ENCODE assay signal across 6 cellular contexts in the genomic region with DNA sequence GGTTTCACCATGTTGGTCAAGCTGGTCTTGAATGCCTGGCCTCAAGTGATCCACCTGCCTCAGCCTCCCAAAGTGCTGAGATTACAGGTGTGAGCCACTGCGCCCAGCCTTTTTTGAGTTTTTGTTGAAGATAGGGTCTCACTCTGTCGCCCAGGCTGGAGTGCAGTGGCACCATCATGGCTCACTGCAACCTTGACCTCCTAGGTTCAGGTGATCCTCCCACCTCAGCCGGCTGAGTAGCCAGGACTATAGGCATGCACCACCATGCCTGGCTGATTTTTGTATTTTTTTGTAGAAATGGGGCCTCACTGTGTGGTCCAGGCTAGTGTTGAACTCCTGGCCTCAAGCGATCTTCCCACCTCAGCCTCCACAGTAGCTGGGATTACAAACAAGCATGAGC. TPM values are rescaled to one million over a fixed set of nuclear protein-coding genes. Genes with fewer than 3 reads are reported as not detected.
A peak's percentile ranks its signal among the peaks of the same experiment; 100 is the strongest.
DNase-seq lines count a peak whose midpoint lies in the region; ATAC-seq, FAIRE-seq and TF ChIP-seq lines count a peak whose summit lies in the region.
"Not testable (repeated sequence)": the region's sequence is repeated elsewhere in the genome, so short reads cannot be mapped to it uniquely, and the experiment has no call there.

No MANE protein-coding gene starts in this region.

- TF ChIP-seq CTCF in A549 (IDR thresholded peaks at IDR 0.05); PC-3 (conservative IDR thresholded peaks at IDR 0.05; ENCODE audit: low read depth, low read length); RWPE1 (conservative IDR thresholded peaks at IDR 0.05; ENCODE audit: low read depth); VCaP (conservative IDR thresholded peaks at IDR 0.05); HepG2 (CRISPR knock-in tag; IDR thresholded peaks at IDR 0.05): not testable (repeated sequence)

- not testable (repeated sequence) for H4K20me1 ChIP-seq in PC-3 (ENCODE audit: low read length); HepG2 (ENCODE audit: insufficient read depth, low read length)

- peaks cover 54% of the 10 kb centered on the region for H3K4me1 Mint-ChIP-seq in dendritic cell treated with granulocyte-macrophage colony-stimulating factor and Interleukin-4, amounts not matched to agents 40 ng/mL and 50 ng/mL, for 4 days (ENCODE audit: low read depth)

- not testable (repeated sequence) for H3K27me3 ChIP-seq in PC-3 (ENCODE audit: low read length); HepG2 (ENCODE audit: control insufficient read depth in 1 of 2, insufficient read depth in 2 of 2, low read length in 2 of 2)

- H3K27ac Mint-ChIP-seq in dendritic cell treated with granulocyte-macrophage colony-stimulating factor and Interleukin-4, amounts not matched to agents 40 ng/mL and 50 ng/mL, for 4 days: peak overlapping the region; percentile 92

- not testable (repeated sequence) for H3K4me3 ChIP-seq in A549; PC-3 (ENCODE audit: low read length); HepG2 (replicated peaks in 1 of 3; ENCODE audit: insufficient read depth in 1 of 3, low read depth in 2 of 3, low read length in 3 of 3)

- not testable (repeated sequence) for ATAC-seq in A549, PC-3, HepG2

- not testable (repeated sequence) for H3K9me3 ChIP-seq in A549; PC-3 (ENCODE audit: low read length); HepG2 (ENCODE audit: low read length)

- 96% methylated on average over 4 of the region's 4 CpGs for WGBS in A549 (ENCODE audit: missing lambda C conversion rate)
- WGBS in HepG2 (ENCODE audit: low lambda C conversion rate): 92% methylated on average over 4 of the region's 4 CpGs

- H3K36me3 Mint-ChIP-seq in dendritic cell treated with granulocyte-macrophage colony-stimulating factor and Interleukin-4, amounts not matched to agents 40 ng/mL and 50 ng/mL, for 4 days (ENCODE audit: low read depth): not testable (repeated sequence)

- H3K27ac ChIP-seq in A549: peak overlapping the region; percentile 87
- H3K27ac ChIP-seq in PC-3 (ENCODE audit: low read length): peak overlapping the region; percentile 88
- H3K27ac ChIP-seq in RWPE1: peak overlapping the region; percentile 94
- H3K27ac ChIP-seq in VCaP: peak overlapping the region; percentile 71; the same call in 1 of the 2 replicates
- not testable (repeated sequence) for H3K27ac ChIP-seq in HepG2 (ENCODE audit: extremely low read length, insufficient read depth, low read length)

- not testable (repeated sequence) for H3F3A ChIP-seq in PC-3 (ENCODE audit: low read length, unreplicated experiment)

- POLR2A ChIA-PET in A549 (lab: Yijun Ruan, JAX): interaction anchor here (1.5 kb wide), 1 partner anchor 55 kb away, joined by 9 read pairs; a partner anchor contains a TSS
- POLR2A ChIA-PET in PC-3 (lab: Charles Lee; ENCODE audit: unreplicated experiment): not testable (repeated sequence)
- POLR2A ChIA-PET in RWPE1 (lab: Yijun Ruan, JAX; ENCODE audit: low non-redundant PET): interaction anchor here (0.6 kb wide), 1 partner anchor 94 kb away, joined by 5 read pairs; no protein-coding TSS in a partner anchor
- POLR2A ChIA-PET in HepG2 (lab: Yijun Ruan, JAX): interaction anchor here (1.5 kb wide), 1 partner anchor 9 kb away, joined by 3 read pairs; no protein-coding TSS in a partner anchor

- H3K79me2 ChIP-seq in PC-3 (ENCODE audit: low read length); HepG2 (ENCODE audit: insufficient read depth, low read length): not testable (repeated sequence)

- not testable (repeated sequence) for TF ChIP-seq POLR2A in A549 (IDR thresholded peaks at IDR 0.05; ENCODE audit: low read length); HepG2 (IDR thresholded peaks at IDR 0.05; ENCODE audit: insufficient read depth in 1 of 2, low read depth in 2 of 2, low read length in 2 of 2)

- H3K4me3 Mint-ChIP-seq in dendritic cell treated with granulocyte-macrophage colony-stimulating factor and Interleukin-4, amounts not matched to agents 40 ng/mL and 50 ng/mL, for 4 days: not testable (repeated sequence)

- in situ Hi-C loops in HepG2 (cut with HindIII; ENCODE audit: extremely low pct_ligation_motif_present, low pct_unique_long_range_greater_than_20kb): not testable (repeated sequence)

- H2AFZ ChIP-seq in PC-3 (ENCODE audit: low read length); HepG2 (ENCODE audit: low read length): not testable (repeated sequence)

- H3K9me2 ChIP-seq in PC-3 (replicated peaks; ENCODE audit: low read length): not testable (repeated sequence)

- not testable (repeated sequence) for TF ChIP-seq EP300 in A549 (IDR thresholded peaks at IDR 0.05); HepG2 (IDR thresholded peaks at IDR 0.05; ENCODE audit: low read depth in 2 of 2, low read length in 2 of 2); HepG2 (CRISPR knock-in tag; IDR thresholded peaks at IDR 0.05; ENCODE audit: borderline replicate concordance)

- H3K27me3 Mint-ChIP-seq in dendritic cell treated with granulocyte-macrophage colony-stimulating factor and Interleukin-4, amounts not matched to agents 40 ng/mL and 50 ng/mL, for 4 days: not testable (repeated sequence)

- not testable (repeated sequence) for H3K9me3 Mint-ChIP-seq in dendritic cell treated with granulocyte-macrophage colony-stimulating factor and Interleukin-4, amounts not matched to agents 40 ng/mL and 50 ng/mL, for 4 days

- not testable (repeated sequence) for FAIRE-seq in A549 (lab: Jason Lieb, UNC); HepG2 (lab: Jason Lieb, UNC)

- CTCF ChIA-PET in A549 (lab: Yijun Ruan, JAX): interaction anchor here (1.0 to 4.0 kb wide), 4 partner anchors 14 to 29 kb away, joined by 4 to 21 read pairs (median 10); no protein-coding TSS in a partner anchor
- CTCF ChIA-PET in PC-3 (lab: Charles Lee); RWPE1 (lab: Yijun Ruan, JAX); HepG2 (lab: Yijun Ruan, JAX; ENCODE audit: low intra/inter-chr PET ratio, low total read pairs): not testable (repeated sequence)

- intact Hi-C loops in PC-3 (cut with micrococcal nuclease); dendritic cell treated with granulocyte-macrophage colony-stimulating factor and Interleukin-4, amounts not matched to agents 40 ng/mL and 50 ng/mL, for 4 days (cut with micrococcal nuclease); HepG2 (cut with micrococcal nuclease; ENCODE audit: unreplicated experiment): not testable (repeated sequence)

- not testable (repeated sequence) for TF ChIP-seq RAD21 in A549 (conservative IDR thresholded peaks at IDR 0.05 in 1 of 2, IDR thresholded peaks at IDR 0.05 in 1 of 2); HepG2 (CRISPR knock-in tag; IDR thresholded peaks at IDR 0.05)

- H3K9ac ChIP-seq in PC-3 (ENCODE audit: low read length); HepG2 (ENCODE audit: insufficient read depth, low read depth, low read length): not testable (repeated sequence)

- H3K4me2 ChIP-seq in A549; PC-3 (ENCODE audit: low read length); HepG2 (ENCODE audit: low read depth, low read length): not testable (repeated sequence)

- not testable (repeated sequence) for BruUV-seq in PC-3 (replicated peaks; lab: Mats Ljungman, UMichigan); HepG2 (replicated peaks; lab: Mats Ljungman, UMichigan)

- H3K4me1 ChIP-seq in A549 (peaks cover 39% of the 10 kb centered on the region), PC-3 (ENCODE audit: insufficient read depth, low read length) (peaks cover 20% of the 10 kb centered on the region), HepG2 (ENCODE audit: insufficient read depth, low read length) (peaks cover 48% of the 10 kb centered on the region)

- DNase-seq in A549 (ENCODE audit: low read depth in 1 of 2, low spot score in 1 of 2); PC-3; RWPE1 (ENCODE audit: low spot score); HepG2 (ENCODE audit: low spot score): not testable (repeated sequence)

- H3K36me3 ChIP-seq in PC-3 (ENCODE audit: low read depth, low read length); HepG2 (replicated peaks in 1 of 2; ENCODE audit: control insufficient read depth in 1 of 2, insufficient read depth in 2 of 2, low read length in 2 of 2): not testable (repeated sequence)

RNA-seq across cellular contexts. Expression of a gene that starts 40.9 kb away (rescaled TPM):
- polyA plus RNA-seq in A549 (2011; rRNA removed): 276 and 284 TPM in 2 replicates
- polyA plus RNA-seq in A549 (2012; cell fraction: cytosol; rRNA removed): 99.5 and 123 TPM in 2 replicates
- polyA plus RNA-seq in A549 (2012; cell fraction: nucleus; rRNA removed): 27.3 and 47.4 TPM in 2 replicates
- polyA plus RNA-seq in A549 (2017; fragmentation: RNase III; extraction: RNeasy Plus Mini Kit Qiagen cat#74134 plus additional on column Dnase treatment): 99.9 to 106 TPM (median 105 TPM) in 3 replicates
- 67.7 and 90.9 TPM in 2 replicates for polyA minus RNA-seq in A549 (2011; rRNA and poly(A)+ RNA removed)
- total RNA-seq in PC-3 (2014; rRNA removed): 108 and 153 TPM in 2 replicates
- total RNA-seq in HepG2 (2016; rRNA removed; fragmentation: Illumina TruSeq; extraction: Trizol): 158 and 192 TPM in 2 replicates
- total RNA-seq in HepG2 (2016; cell fraction: cytosol; rRNA removed; fragmentation: Illumina TruSeq; extraction: Trizol; ENCODE audit: low read depth): 122 and 175 TPM in 2 replicates
- total RNA-seq in HepG2 (2016; cell fraction: insoluble cytoplasmic fraction; rRNA removed; fragmentation: Illumina TruSeq; extraction: Trizol): 162 and 186 TPM in 2 replicates
- 303 and 344 TPM in 2 replicates for total RNA-seq in HepG2 (2016; cell fraction: membrane; rRNA removed; fragmentation: Illumina TruSeq; extraction: Trizol)
- 81.6 and 92.8 TPM in 2 replicates for total RNA-seq in HepG2 (2016; cell fraction: nucleus; rRNA removed; fragmentation: Illumina TruSeq; extraction: Trizol)
- 250 and 325 TPM in 2 replicates for polyA plus RNA-seq in HepG2 (2011; rRNA removed)
- 211 and 253 TPM in 2 replicates for polyA plus RNA-seq in HepG2 (2011; cell fraction: cytosol; rRNA removed)
- polyA plus RNA-seq in HepG2 (2011; cell fraction: nucleus; rRNA removed): 57.2 and 73.6 TPM in 2 replicates
- 159 and 220 TPM in 2 replicates for polyA plus RNA-seq in HepG2 (2012)
- polyA plus RNA-seq in HepG2 (2016; cell fraction: cytosol; fragmentation: Illumina TruSeq; extraction: Trizol; ENCODE audit: low read depth): 251 and 392 TPM in 2 replicates
- 347 and 364 TPM in 2 replicates for polyA plus RNA-seq in HepG2 (2016; cell fraction: insoluble cytoplasmic fraction; fragmentation: Illumina TruSeq; extraction: Trizol; ENCODE audit: low read depth)
- polyA plus RNA-seq in HepG2 (2016; cell fraction: membrane; fragmentation: Illumina TruSeq; extraction: Trizol; ENCODE audit: low read depth): 489 and 569 TPM in 2 replicates
- polyA plus RNA-seq in HepG2 (2016; cell fraction: nucleus; fragmentation: Illumina TruSeq; extraction: Trizol; ENCODE audit: insufficient read depth, low read depth): 196 and 201 TPM in 2 replicates
- 35.1 and 119 TPM in 2 replicates for polyA minus RNA-seq in HepG2 (2011; rRNA and poly(A)+ RNA removed; ENCODE audit: low replicate concordance)
- polyA minus RNA-seq in HepG2 (2011; cell fraction: cytosol; rRNA and poly(A)+ RNA removed): 82.6 and 91.2 TPM in 2 replicates
- 41.5 and 46.2 TPM in 2 replicates for polyA minus RNA-seq in HepG2 (2011; cell fraction: nucleus; rRNA and poly(A)+ RNA removed)

RNA-seq across cellular contexts. Expression of a gene that starts 47.8 kb away (rescaled TPM):
- polyA plus RNA-seq in A549 (2011; rRNA removed): 388 and 450 TPM in 2 replicates
- polyA plus RNA-seq in A549 (2012; cell fraction: cytosol; rRNA removed): 552 and 561 TPM in 2 replicates
- polyA plus RNA-seq in A549 (2012; cell fraction: nucleus; rRNA removed): 882 and 940 TPM in 2 replicates
- polyA plus RNA-seq in A549 (2017; fragmentation: RNase III; extraction: RNeasy Plus Mini Kit Qiagen cat#74134 plus additional on column Dnase treatment): 431 to 445 TPM (median 440 TPM) in 3 replicates
- 260 and 279 TPM in 2 replicates for polyA minus RNA-seq in A549 (2011; rRNA and poly(A)+ RNA removed)
- 254 and 286 TPM in 2 replicates for total RNA-seq in PC-3 (2014; rRNA removed)
- total RNA-seq in HepG2 (2016; rRNA removed; fragmentation: Illumina TruSeq; extraction: Trizol): 655 and 1,008 TPM in 2 replicates
- total RNA-seq in HepG2 (2016; cell fraction: cytosol; rRNA removed; fragmentation: Illumina TruSeq; extraction: Trizol; ENCODE audit: low read depth): 98.8 and 107 TPM in 2 replicates
- 668 and 1,045 TPM in 2 replicates for total RNA-seq in HepG2 (2016; cell fraction: insoluble cytoplasmic fraction; rRNA removed; fragmentation: Illumina TruSeq; extraction: Trizol)
- total RNA-seq in HepG2 (2016; cell fraction: membrane; rRNA removed; fragmentation: Illumina TruSeq; extraction: Trizol): 125 and 133 TPM in 2 replicates
- 265 and 280 TPM in 2 replicates for total RNA-seq in HepG2 (2016; cell fraction: nucleus; rRNA removed; fragmentation: Illumina TruSeq; extraction: Trizol)
- polyA plus RNA-seq in HepG2 (2011; rRNA removed): 174 and 229 TPM in 2 replicates
- 262 and 317 TPM in 2 replicates for polyA plus RNA-seq in HepG2 (2011; cell fraction: cytosol; rRNA removed)
- 129 and 154 TPM in 2 replicates for polyA plus RNA-seq in HepG2 (2011; cell fraction: nucleus; rRNA removed)
- 119 and 185 TPM in 2 replicates for polyA plus RNA-seq in HepG2 (2012)
- polyA plus RNA-seq in HepG2 (2016; cell fraction: cytosol; fragmentation: Illumina TruSeq; extraction: Trizol; ENCODE audit: low read depth): 44.9 and 46.3 TPM in 2 replicates
- 1,031 and 1,115 TPM in 2 replicates for polyA plus RNA-seq in HepG2 (2016; cell fraction: insoluble cytoplasmic fraction; fragmentation: Illumina TruSeq; extraction: Trizol; ENCODE audit: low read depth)
- 59.3 and 65.9 TPM in 2 replicates for polyA plus RNA-seq in HepG2 (2016; cell fraction: membrane; fragmentation: Illumina TruSeq; extraction: Trizol; ENCODE audit: low read depth)
- polyA plus RNA-seq in HepG2 (2016; cell fraction: nucleus; fragmentation: Illumina TruSeq; extraction: Trizol; ENCODE audit: insufficient read depth, low read depth): 404 and 418 TPM in 2 replicates
- polyA minus RNA-seq in HepG2 (2011; rRNA and poly(A)+ RNA removed; ENCODE audit: low replicate concordance): 287 and 339 TPM in 2 replicates
- 119 and 149 TPM in 2 replicates for polyA minus RNA-seq in HepG2 (2011; cell fraction: cytosol; rRNA and poly(A)+ RNA removed)
- polyA minus RNA-seq in HepG2 (2011; cell fraction: nucleus; rRNA and poly(A)+ RNA removed): 61.0 and 63.3 TPM in 2 replicates

RNA-seq across cellular contexts. Expression of a gene that starts 54.9 kb away (rescaled TPM):
- 106 and 128 TPM in 2 replicates for polyA plus RNA-seq in A549 (2011; rRNA removed)
- polyA plus RNA-seq in A549 (2012; cell fraction: cytosol; rRNA removed): 26.2 and 34.1 TPM in 2 replicates
- 13.9 and 27.4 TPM in 2 replicates for polyA plus RNA-seq in A549 (2012; cell fraction: nucleus; rRNA removed)
- polyA plus RNA-seq in A549 (2017; fragmentation: RNase III; extraction: RNeasy Plus Mini Kit Qiagen cat#74134 plus additional on column Dnase treatment): 34.0 to 44.0 TPM (median 37.4 TPM) in 3 replicates
- 100 TPM in 2 replicates for polyA minus RNA-seq in A549 (2011; rRNA and poly(A)+ RNA removed)
- 13.2 and 17.1 TPM in 2 replicates for total RNA-seq in PC-3 (2014; rRNA removed)
- 69.6 and 81.3 TPM in 2 replicates for total RNA-seq in HepG2 (2016; rRNA removed; fragmentation: Illumina TruSeq; extraction: Trizol)
- total RNA-seq in HepG2 (2016; cell fraction: cytosol; rRNA removed; fragmentation: Illumina TruSeq; extraction: Trizol; ENCODE audit: low read depth): 29.8 and 34.6 TPM in 2 replicates
- total RNA-seq in HepG2 (2016; cell fraction: insoluble cytoplasmic fraction; rRNA removed; fragmentation: Illumina TruSeq; extraction: Trizol): 67.6 and 76.1 TPM in 2 replicates
- total RNA-seq in HepG2 (2016; cell fraction: membrane; rRNA removed; fragmentation: Illumina TruSeq; extraction: Trizol): 75.4 and 77.9 TPM in 2 replicates
- total RNA-seq in HepG2 (2016; cell fraction: nucleus; rRNA removed; fragmentation: Illumina TruSeq; extraction: Trizol): 56.4 and 64.9 TPM in 2 replicates
- polyA plus RNA-seq in HepG2 (2011; rRNA removed): 143 and 153 TPM in 2 replicates
- 73.9 and 132 TPM in 2 replicates for polyA plus RNA-seq in HepG2 (2011; cell fraction: cytosol; rRNA removed)
- polyA plus RNA-seq in HepG2 (2011; cell fraction: nucleus; rRNA removed): 85.0 and 104 TPM in 2 replicates
- 48.6 and 65.3 TPM in 2 replicates for polyA plus RNA-seq in HepG2 (2012)
- polyA plus RNA-seq in HepG2 (2016; cell fraction: cytosol; fragmentation: Illumina TruSeq; extraction: Trizol; ENCODE audit: low read depth): 29.3 and 38.2 TPM in 2 replicates
- polyA plus RNA-seq in HepG2 (2016; cell fraction: insoluble cytoplasmic fraction; fragmentation: Illumina TruSeq; extraction: Trizol; ENCODE audit: low read depth): 50.6 and 50.7 TPM in 2 replicates
- 47.8 and 51.2 TPM in 2 replicates for polyA plus RNA-seq in HepG2 (2016; cell fraction: membrane; fragmentation: Illumina TruSeq; extraction: Trizol; ENCODE audit: low read depth)
- 75.6 and 80.4 TPM in 2 replicates for polyA plus RNA-seq in HepG2 (2016; cell fraction: nucleus; fragmentation: Illumina TruSeq; extraction: Trizol; ENCODE audit: insufficient read depth, low read depth)
- polyA minus RNA-seq in HepG2 (2011; rRNA and poly(A)+ RNA removed; ENCODE audit: low replicate concordance): 57.4 and 273 TPM in 2 replicates
- polyA minus RNA-seq in HepG2 (2011; cell fraction: cytosol; rRNA and poly(A)+ RNA removed): 55.2 and 56.1 TPM in 2 replicates
- polyA minus RNA-seq in HepG2 (2011; cell fraction: nucleus; rRNA and poly(A)+ RNA removed): 65.8 and 78.7 TPM in 2 replicates
